ENCODE assay signal across 13 cellular contexts in genomic region chr4:1990676-1991075, GRCh38. TPM values are rescaled to one million over a fixed set of nuclear protein-coding genes. Genes with fewer than 3 reads are reported as not detected.
DNase-seq lines count a peak whose midpoint lies in the region; ATAC-seq lines count a peak whose summit lies in the region.
"Had no signal": no experiment of that assay in that cellular context is flagged by ENCODE, and none has a peak within 500 bp of the region (broad histone marks: within the 10 kb centered on the region; RNA-seq: fewer than 3 reads in every experiment).

No MANE protein-coding gene starts in this region.

- peaks cover 2% of the 10 kb centered on the region for H3K9me3 Mint-ChIP-seq in activated CD4-positive, alpha-beta memory T cell treated with anti-CD3 and anti-CD28 coated beads for 36 hours
- peaks cover 2% of the 10 kb centered on the region for H3K9me3 Mint-ChIP-seq in activated CD4-positive, alpha-beta memory T cell treated with anti-CD3 and anti-CD28 coated beads, Interleukin-2, amount 10 ng/mL, durations not matched to agents 7 days and 5 days
- no peaks in the 10 kb centered on the region for H3K9me3 Mint-ChIP-seq in stimulated activated naive CD8-positive, alpha-beta T cell treated with anti-CD3 and anti-CD28 coated beads, Interleukin-15, amount 100 ng/mL, for 72 hours

- H3K4me3 Mint-ChIP-seq in activated CD4-positive, alpha-beta memory T cell treated with anti-CD3 and anti-CD28 coated beads for 36 hours: no peak overlapping the region
- H3K4me3 Mint-ChIP-seq in activated CD4-positive, alpha-beta memory T cell treated with anti-CD3 and anti-CD28 coated beads, Interleukin-2, amount 10 ng/mL, durations not matched to agents 7 days and 5 days: no peak overlapping the region
- H3K4me3 Mint-ChIP-seq in stimulated activated naive CD8-positive, alpha-beta T cell treated with anti-CD3 and anti-CD28 coated beads, Interleukin-15, amount 100 ng/mL, for 72 hours: no peak overlapping the region
- H3K4me3 Mint-ChIP-seq: CD4-positive, CD25-positive, alpha-beta regulatory T cell had no signal

- POLR2A ChIA-PET in activated CD4-positive, alpha-beta memory T cell treated with anti-CD3 and anti-CD28 coated beads for 36 hours (lab: Charles Lee): no interaction called here
- POLR2A ChIA-PET in activated CD4-positive, alpha-beta memory T cell treated with anti-CD3 and anti-CD28 coated beads, Interleukin-2, amount 10 ng/mL, durations not matched to agents 7 days and 5 days (lab: Charles Lee): no interaction called here

- CTCF ChIA-PET in activated CD4-positive, alpha-beta memory T cell treated with anti-CD3 and anti-CD28 coated beads for 36 hours (lab: Charles Lee): no interaction called here
- CTCF ChIA-PET in activated CD4-positive, alpha-beta memory T cell treated with anti-CD3 and anti-CD28 coated beads, Interleukin-2, amount 10 ng/mL, durations not matched to agents 7 days and 5 days (lab: Charles Lee): no interaction called here

- intact Hi-C loops in activated CD4-positive, alpha-beta memory T cell treated with anti-CD3 and anti-CD28 coated beads for 36 hours (cut with micrococcal nuclease): no loop called here

- peaks cover 22% of the 10 kb centered on the region for H3K36me3 Mint-ChIP-seq in activated CD4-positive, alpha-beta memory T cell treated with anti-CD3 and anti-CD28 coated beads for 36 hours
- peaks cover 23% of the 10 kb centered on the region for H3K36me3 Mint-ChIP-seq in activated CD4-positive, alpha-beta memory T cell treated with anti-CD3 and anti-CD28 coated beads, Interleukin-2, amount 10 ng/mL, durations not matched to agents 7 days and 5 days (ENCODE audit: low read depth)

- no peaks in the 10 kb centered on the region for H3K27me3 Mint-ChIP-seq in activated CD4-positive, alpha-beta memory T cell treated with anti-CD3 and anti-CD28 coated beads for 36 hours
- no peaks in the 10 kb centered on the region for H3K27me3 Mint-ChIP-seq in activated CD4-positive, alpha-beta memory T cell treated with anti-CD3 and anti-CD28 coated beads, Interleukin-2, amount 10 ng/mL, durations not matched to agents 7 days and 5 days
- H3K27me3 Mint-ChIP-seq in stimulated activated naive CD8-positive, alpha-beta T cell treated with anti-CD3 and anti-CD28 coated beads, Interleukin-15, amount 100 ng/mL, for 72 hours: no peaks in the 10 kb centered on the region
- H3K27me3 Mint-ChIP-seq: CD4-positive, CD25-positive, alpha-beta regulatory T cell had no signal

- ATAC-seq in stimulated activated naive CD8-positive, alpha-beta T cell treated with anti-CD3 and anti-CD28 coated beads, Interleukin-15, amount 100 ng/mL, for 72 hours: no peak
- no peak for ATAC-seq in stimulated activated naive CD8-positive, alpha-beta T cell treated with anti-CD3 and anti-CD28 coated beads, Interleukin-15, Interleukin-2, amounts not matched to agents 100 U/mL and 50 U/mL, for 24 hours
- ATAC-seq in GM21619 (IDR thresholded peaks at IDR 0.05; ENCODE audit: unreplicated experiment): no peak
- ATAC-seq: GM12878, HCT116 had no signal

- DNase-seq in activated CD4-positive, alpha-beta memory T cell treated with anti-CD3 and anti-CD28 coated beads for 36 hours: no peak
- no peak for DNase-seq in activated CD4-positive, alpha-beta memory T cell treated with anti-CD3 and anti-CD28 coated beads, Interleukin-2, amount 10 ng/mL, durations not matched to agents 7 days and 5 days
- DNase-seq in stimulated activated naive CD8-positive, alpha-beta T cell treated with anti-CD3 and anti-CD28 coated beads, Interleukin-15, amount 100 ng/mL, for 72 hours: no peak
- no peak for DNase-seq in stimulated activated naive CD8-positive, alpha-beta T cell treated with anti-CD3 and anti-CD28 coated beads, Interleukin-15, Interleukin-2, amounts not matched to agents 100 U/mL and 50 U/mL, for 24 hours
- DNase-seq in stimulated activated CD8-positive, alpha-beta memory T cell treated with anti-CD3 and anti-CD28 coated beads, Interleukin-4, amount 100 ng/mL, for 48 hours: peak; percentile 11
- DNase-seq in RKO (ENCODE audit: low spot score) (no peak), DMS153 (lab: John Stamatoyannopoulos, UW) (no peak)
- DNase-seq: CD4-positive, CD25-positive, alpha-beta regulatory T cell; DMS79; GM23248 had no signal

- peak overlapping the region; percentile 33 for H3K27ac Mint-ChIP-seq in activated CD4-positive, alpha-beta memory T cell treated with anti-CD3 and anti-CD28 coated beads for 36 hours
- H3K27ac Mint-ChIP-seq in activated CD4-positive, alpha-beta memory T cell treated with anti-CD3 and anti-CD28 coated beads, Interleukin-2, amount 10 ng/mL, durations not matched to agents 7 days and 5 days: no peak overlapping the region
- H3K27ac Mint-ChIP-seq in stimulated activated naive CD8-positive, alpha-beta T cell treated with anti-CD3 and anti-CD28 coated beads, Interleukin-15, amount 100 ng/mL, for 72 hours: peak overlapping the region; percentile 49 to 92

- peaks cover 2% of the 10 kb centered on the region for H3K4me1 Mint-ChIP-seq in activated CD4-positive, alpha-beta memory T cell treated with anti-CD3 and anti-CD28 coated beads for 36 hours (ENCODE audit: low read depth)
- no peaks in the 10 kb centered on the region for H3K4me1 Mint-ChIP-seq in activated CD4-positive, alpha-beta memory T cell treated with anti-CD3 and anti-CD28 coated beads, Interleukin-2, amount 10 ng/mL, durations not matched to agents 7 days and 5 days
- H3K4me1 Mint-ChIP-seq in stimulated activated naive CD8-positive, alpha-beta T cell treated with anti-CD3 and anti-CD28 coated beads, Interleukin-15, amount 100 ng/mL, for 72 hours: no peaks in the 10 kb centered on the region

RNA-seq across cellular contexts. Expression of gene NELFA, which starts 18.1 kb away (rescaled TPM):
- total RNA-seq in activated CD4-positive, alpha-beta memory T cell treated with anti-CD3 and anti-CD28 coated beads for 36 hours: 10 to 100 TPM; 39.5 to 41.5 TPM
- 10 to 100 TPM; 34.2 to 36.0 TPM for total RNA-seq in activated CD4-positive, alpha-beta memory T cell treated with anti-CD3 and anti-CD28 coated beads, Interleukin-2, amount 10 ng/mL, durations not matched to agents 7 days and 5 days
